Comparison of ENCODE assay signal across 12 cellular contexts in the genomic region with DNA sequence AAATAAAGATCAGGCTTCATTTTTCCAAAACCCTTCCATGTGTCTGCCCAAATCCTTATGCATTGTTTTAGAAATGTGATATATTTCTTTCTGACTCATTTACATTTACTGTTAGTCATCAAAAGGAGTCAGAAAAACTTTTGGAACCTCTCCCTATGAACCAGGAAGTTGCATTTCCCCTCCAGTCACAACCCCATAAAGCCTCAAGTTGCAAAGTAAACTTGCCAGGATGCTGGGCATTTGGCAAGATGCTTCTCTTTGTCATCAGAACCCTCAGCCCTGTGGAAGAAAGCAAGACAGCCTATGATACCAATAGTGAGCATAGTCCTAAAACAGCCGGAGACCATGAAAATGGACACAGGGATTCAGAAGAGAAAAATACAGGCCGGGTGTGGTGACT.
DNase-seq lines count a peak whose midpoint lies in the region; ATAC-seq, FAIRE-seq and TF ChIP-seq lines count a peak whose summit lies in the region.
"Had no signal": no experiment of that assay in that cellular context is flagged by ENCODE, and none has a peak within 500 bp of the region (broad histone marks: within the 10 kb centered on the region; RNA-seq: fewer than 3 reads in every experiment).

No MANE protein-coding gene starts in this region.

- peak; percentile 59 to 88 for DNase-seq in A549 (ENCODE audit: low read depth in 1 of 2, low spot score in 1 of 2)
- DNase-seq in HFFc6, result peak; percentile 95
- peak; percentile 73 to 92 for DNase-seq in SW 1271 (lab: John Stamatoyannopoulos, UW)
- DNase-seq in fibroblast of villous mesenchyme (ENCODE audit: low read depth), result peak; percentile 70
- DNase-seq in SHP77 (lab: John Stamatoyannopoulos, UW), result no peak
- no peak for DNase-seq in nephron progenitor cell
- DNase-seq in cortex of kidney (lab: John Stamatoyannopoulos, UW), result no peak
- DNase-seq in CD8-positive, alpha-beta T cell, result no peak
- DNase-seq: CD4-positive, alpha-beta T cell; MM.1S had no signal

- WGBS in A549 (ENCODE audit: missing lambda C conversion rate), result 29% methylated on average over 2 of the region's 2 CpGs

- H3K27me3 ChIP-seq in CD8-positive, alpha-beta T cell (ENCODE audit: insufficient read depth, low read length), result no peaks in the 10 kb centered on the region

- no peaks in the 10 kb centered on the region for H3K9me3 Mint-ChIP-seq in HFFc6
- H3K9me3 Mint-ChIP-seq in nephron progenitor cell, result no peaks in the 10 kb centered on the region
- H3K9me3 Mint-ChIP-seq in CD8-positive, alpha-beta T cell, result no peaks in the 10 kb centered on the region
- H3K9me3 Mint-ChIP-seq: CD4-positive, alpha-beta T cell had no signal

- ATAC-seq in A549, result peak; percentile 93 to 94
- no peak for ATAC-seq in CD8-positive, alpha-beta T cell
- ATAC-seq: activated CD4-positive, CD25-positive, alpha-beta regulatory T cell treated with anti-CD3 and anti-CD28 coated beads, Interleukin-2, amount 50 U/mL, for 24 hours had no signal

- H3K4me3 ChIP-seq in A549, result no peak overlapping the region
- no peak overlapping the region for H3K4me3 ChIP-seq in fibroblast of villous mesenchyme (ENCODE audit: low read depth, low read length)
- H3K4me3 ChIP-seq in CD8-positive, alpha-beta T cell (ENCODE audit: low read depth, low read length), result no peak overlapping the region

- H3K36me3 Mint-ChIP-seq in HFFc6 (ENCODE audit: low read depth), result peaks cover 24% of the 10 kb centered on the region
- no peaks in the 10 kb centered on the region for H3K36me3 Mint-ChIP-seq in nephron progenitor cell (ENCODE audit: low read depth)
- H3K36me3 Mint-ChIP-seq in CD8-positive, alpha-beta T cell, result no peaks in the 10 kb centered on the region

- TF ChIP-seq CTCF in A549 (IDR thresholded peaks at IDR 0.05) (no peak), HFFc6 (IDR thresholded peaks at IDR 0.05) (no peak), fibroblast of villous mesenchyme (IDR thresholded peaks at IDR 0.05; ENCODE audit: insufficient read depth, low read depth, low read length) (no peak), nephron progenitor cell (IDR thresholded peaks at IDR 0.05) (no peak)
- TF ChIP-seq CTCF in CD8-positive, alpha-beta T cell (IDR thresholded peaks at IDR 0.05), result no peak

- H3K9me3 ChIP-seq in A549, result no peaks in the 10 kb centered on the region
- no peaks in the 10 kb centered on the region for H3K9me3 ChIP-seq in CD8-positive, alpha-beta T cell (ENCODE audit: low read length)

- H3K4me1 Mint-ChIP-seq in HFFc6 (ENCODE audit: low read depth) (peaks cover 83% of the 10 kb centered on the region), nephron progenitor cell (peaks cover 4% of the 10 kb centered on the region)
- no peaks in the 10 kb centered on the region for H3K4me1 Mint-ChIP-seq in CD8-positive, alpha-beta T cell (ENCODE audit: low read depth)

- no peaks in the 10 kb centered on the region for H3K36me3 ChIP-seq in CD8-positive, alpha-beta T cell (ENCODE audit: insufficient read depth, low read length)

- H3K4me3 Mint-ChIP-seq in HFFc6, result peak overlapping the region; percentile 60
- H3K4me3 Mint-ChIP-seq in nephron progenitor cell, result no peak overlapping the region
- no peak overlapping the region for H3K4me3 Mint-ChIP-seq in CD8-positive, alpha-beta T cell
- H3K4me3 Mint-ChIP-seq: CD4-positive, alpha-beta T cell had no signal

- no peak for FAIRE-seq in A549 (lab: Jason Lieb, UNC)

- H3K4me1 ChIP-seq in A549, result peaks cover 38% of the 10 kb centered on the region
- no peaks in the 10 kb centered on the region for H3K4me1 ChIP-seq in CD8-positive, alpha-beta T cell (ENCODE audit: insufficient read depth, low read length)
- H3K4me1 ChIP-seq: parathyroid adenoma had no signal

- H3K27me3 Mint-ChIP-seq in HFFc6 (ENCODE audit: insufficient read depth), result 0 out of 2 replicates have a peak, but pooled peaks cover 2% of the 10 kb centered on the region
- no peaks in the 10 kb centered on the region for H3K27me3 Mint-ChIP-seq in nephron progenitor cell (ENCODE audit: low read depth, poor library complexity)
- peaks cover 2% of the 10 kb centered on the region for H3K27me3 Mint-ChIP-seq in CD8-positive, alpha-beta T cell (ENCODE audit: low read depth)
- H3K27me3 Mint-ChIP-seq: CD4-positive, alpha-beta T cell had no signal

- TF ChIP-seq EP300 in A549 (IDR thresholded peaks at IDR 0.05), result peak; percentile 68; a peak in 1 of 5 replicates

- CTCF ChIA-PET in A549 (lab: Yijun Ruan, JAX), result interaction anchor here (0.9 to 1.7 kb wide), 2 partner anchors 9 to 14 kb away, joined by 3 read pairs; no protein-coding TSS in a partner anchor
- CTCF ChIA-PET in CD8-positive, alpha-beta T cell (lab: Charles Lee), result no interaction called here

- peak overlapping the region; percentile 58 for H3K4me2 ChIP-seq in A549

- peak; percentile 31 to 54 for TF ChIP-seq RAD21 in A549 (conservative IDR thresholded peaks at IDR 0.05 in 1 of 2, IDR thresholded peaks at IDR 0.05 in 1 of 2)

- H3K27ac Mint-ChIP-seq in HFFc6 (peak overlapping the region; percentile 89), nephron progenitor cell (no peak overlapping the region)
- H3K27ac Mint-ChIP-seq in CD8-positive, alpha-beta T cell, result no peak overlapping the region
- H3K27ac Mint-ChIP-seq: CD4-positive, alpha-beta T cell had no signal

- H3K27ac ChIP-seq in A549, result peak overlapping the region; percentile 75 to 85
- no peak overlapping the region for H3K27ac ChIP-seq in CD8-positive, alpha-beta T cell (ENCODE audit: low read depth, low read length)
- H3K27ac ChIP-seq: parathyroid adenoma had no signal

- no peak for TF ChIP-seq POLR2A in A549 (IDR thresholded peaks at IDR 0.05; ENCODE audit: low read length)

- POLR2A ChIA-PET in A549 (lab: Yijun Ruan, JAX), result interaction anchor here (0.7 kb wide), 1 partner anchor 602 kb away, joined by 4 read pairs; no protein-coding TSS in a partner anchor
- POLR2A ChIA-PET in CD8-positive, alpha-beta T cell (lab: Charles Lee), result no interaction called here

- intact Hi-C loops in CD8-positive, alpha-beta T cell (cut with DNase I, micrococcal nuclease), result no loop called here

TF ChIP-seq in A549, 52 proteins besides CTCF, POLR2A, EP300 and RAD21 (continues in another document):
- TF ChIP-seq RFX5 (IDR thresholded peaks at IDR 0.05) (no peak), SREBF2 (IDR thresholded peaks at IDR 0.05) (no peak), HOXB5 (CRISPR knock-in tag; IDR thresholded peaks at IDR 0.05) (no peak), PHF8 (IDR thresholded peaks at IDR 0.05; ENCODE audit: borderline replicate concordance, low read depth) (no peak), KDM5A (IDR thresholded peaks at IDR 0.05) (no peak), POLR2AphosphoS2 (conservative IDR thresholded peaks at IDR 0.05; ENCODE audit: low read length) (no peak), EHF (CRISPR knock-in tag; IDR thresholded peaks at IDR 0.05) (no peak), SMC3 (IDR thresholded peaks at IDR 0.05) (no peak), NFE2L2 (conservative IDR thresholded peaks at IDR 0.05; ENCODE audit: low read length) (no peak), TP53 (CRISPR knock-in tag; IDR thresholded peaks at IDR 0.05) (no peak), EHMT2 (IDR thresholded peaks at IDR 0.05; ENCODE audit: low read depth) (no peak), JUN (IDR thresholded peaks at IDR 0.05) (peak; percentile 60 to 63; a peak in 3 of 5 replicates), JUNB (IDR thresholded peaks at IDR 0.05) (peak; percentile 92), RNF2 (IDR thresholded peaks at IDR 0.05; ENCODE audit: borderline replicate concordance, low read depth) (no peak), E2F6 (IDR thresholded peaks at IDR 0.05; ENCODE audit: borderline replicate concordance, low read depth) (peak; percentile 36; the same call in 1 of the 2 replicates), HDAC2 (IDR thresholded peaks at IDR 0.05) (no peak), CEBPB (IDR thresholded peaks at IDR 0.05) (peak; percentile 47 to 79), CBX8 (IDR thresholded peaks at IDR 0.05) (no peak), NR3C1 (IDR thresholded peaks at IDR 0.05) (no peak)
- TF ChIP-seq, protein P1, sequence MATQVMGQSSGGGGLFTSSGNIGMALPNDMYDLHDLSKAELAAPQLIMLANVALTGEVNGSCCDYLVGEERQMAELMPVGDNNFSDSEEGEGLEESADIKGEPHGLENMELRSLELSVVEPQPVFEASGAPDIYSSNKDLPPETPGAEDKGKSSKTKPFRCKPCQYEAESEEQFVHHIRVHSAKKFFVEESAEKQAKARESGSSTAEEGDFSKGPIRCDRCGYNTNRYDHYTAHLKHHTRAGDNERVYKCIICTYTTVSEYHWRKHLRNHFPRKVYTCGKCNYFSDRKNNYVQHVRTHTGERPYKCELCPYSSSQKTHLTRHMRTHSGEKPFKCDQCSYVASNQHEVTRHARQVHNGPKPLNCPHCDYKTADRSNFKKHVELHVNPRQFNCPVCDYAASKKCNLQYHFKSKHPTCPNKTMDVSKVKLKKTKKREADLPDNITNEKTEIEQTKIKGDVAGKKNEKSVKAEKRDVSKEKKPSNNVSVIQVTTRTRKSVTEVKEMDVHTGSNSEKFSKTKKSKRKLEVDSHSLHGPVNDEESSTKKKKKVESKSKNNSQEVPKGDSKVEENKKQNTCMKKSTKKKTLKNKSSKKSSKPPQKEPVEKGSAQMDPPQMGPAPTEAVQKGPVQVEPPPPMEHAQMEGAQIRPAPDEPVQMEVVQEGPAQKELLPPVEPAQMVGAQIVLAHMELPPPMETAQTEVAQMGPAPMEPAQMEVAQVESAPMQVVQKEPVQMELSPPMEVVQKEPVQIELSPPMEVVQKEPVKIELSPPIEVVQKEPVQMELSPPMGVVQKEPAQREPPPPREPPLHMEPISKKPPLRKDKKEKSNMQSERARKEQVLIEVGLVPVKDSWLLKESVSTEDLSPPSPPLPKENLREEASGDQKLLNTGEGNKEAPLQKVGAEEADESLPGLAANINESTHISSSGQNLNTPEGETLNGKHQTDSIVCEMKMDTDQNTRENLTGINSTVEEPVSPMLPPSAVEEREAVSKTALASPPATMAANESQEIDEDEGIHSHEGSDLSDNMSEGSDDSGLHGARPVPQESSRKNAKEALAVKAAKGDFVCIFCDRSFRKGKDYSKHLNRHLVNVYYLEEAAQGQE (IDR thresholded peaks at IDR 0.05), result no peak
- TF ChIP-seq, protein P2, sequence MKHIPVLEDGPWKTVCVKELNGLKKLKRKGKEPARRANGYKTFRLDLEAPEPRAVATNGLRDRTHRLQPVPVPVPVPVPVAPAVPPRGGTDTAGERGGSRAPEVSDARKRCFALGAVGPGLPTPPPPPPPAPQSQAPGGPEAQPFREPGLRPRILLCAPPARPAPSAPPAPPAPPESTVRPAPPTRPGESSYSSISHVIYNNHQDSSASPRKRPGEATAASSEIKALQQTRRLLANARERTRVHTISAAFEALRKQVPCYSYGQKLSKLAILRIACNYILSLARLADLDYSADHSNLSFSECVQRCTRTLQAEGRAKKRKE (CRISPR knock-in tag; IDR thresholded peaks at IDR 0.05; ENCODE audit: low read depth), result no peak

Comparison
In these comparisons a context has a peak if more than half of its experiments do, and no peak if none do; other contexts are left out.
1. DNase-seq: peak in A549 (2 of 2), HFFc6 (single experiment), SW 1271 (2 of 2) and fibroblast of villous mesenchyme (single experiment); none in SHP77 (0 of 2), nephron progenitor cell (single experiment), cortex of kidney (single experiment) and CD8-positive, alpha-beta T cell (0 of 7).